In the genomic region with DNA sequence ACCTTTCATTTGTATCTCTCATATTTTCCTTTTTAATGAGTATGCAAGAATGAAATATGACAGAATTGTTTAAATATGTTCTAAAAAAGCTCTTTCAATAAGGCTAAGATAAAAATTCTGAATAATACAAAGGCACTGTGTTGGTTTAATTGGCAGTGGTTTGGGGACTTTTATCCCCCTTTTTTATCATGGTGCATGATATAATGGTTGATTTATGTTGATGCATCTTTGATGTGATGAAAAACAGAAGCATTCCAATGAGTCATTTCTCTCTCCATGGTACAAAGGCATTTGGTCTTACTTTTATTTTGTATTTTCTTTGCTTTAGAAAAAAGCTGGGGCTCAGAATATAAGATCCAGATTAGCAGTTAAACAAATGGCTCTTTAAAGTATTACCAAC, we compare ENCODE assay signal across 20 cellular contexts.
DNase-seq lines count a peak whose midpoint lies in the region; ATAC-seq, FAIRE-seq and TF ChIP-seq lines count a peak whose summit lies in the region.
"Had no signal": no experiment of that assay in that cellular context is flagged by ENCODE, and none has a peak within 500 bp of the region (broad histone marks: within the 10 kb centered on the region; RNA-seq: fewer than 3 reads in every experiment).

No MANE protein-coding gene starts in this region.

- H3K4me3 Mint-ChIP-seq in stimulated activated naive CD8-positive, alpha-beta T cell treated with anti-CD3 and anti-CD28 coated beads, Interleukin-15, amount 100 ng/mL, for 72 hours = no peak overlapping the region
- H3K4me3 Mint-ChIP-seq: activated CD8-positive, alpha-beta T cell treated with anti-CD3 and anti-CD28 coated beads, Interleukin-2, amount 10 ng/mL, durations not matched to agents 7 days and 5 days; activated naive CD8-positive, alpha-beta T cell; CD4-positive, CD25-positive, alpha-beta regulatory T cell; neural crest cell had no signal

- peak; percentile 28 for DNase-seq in ELR (ENCODE audit: low read depth)
- DNase-seq in fibroblast of peridontal ligament (ENCODE audit: extremely low read depth) = peak; percentile 46
- DNase-seq in urothelium cell line (ENCODE audit: low spot score) = peak; percentile 20
- DNase-seq in stimulated activated naive CD8-positive, alpha-beta T cell treated with anti-CD3 and anti-CD28 coated beads, Interleukin-15, amount 100 ng/mL, for 72 hours = no peak
- no peak for DNase-seq in NCI-H345 treated with DMSO at 0.1 percent for 48 hours (lab: John Stamatoyannopoulos, UW; ENCODE audit: unreplicated experiment)
- DNase-seq in SIG-M5 treated with dmso at 0.1 percent for 504 hours (lab: John Stamatoyannopoulos, UW; ENCODE audit: unreplicated experiment) = no peak
- DNase-seq: activated CD8-positive, alpha-beta T cell treated with anti-CD3 and anti-CD28 coated beads, Interleukin-2, amount 10 ng/mL, durations not matched to agents 7 days and 5 days; CD4-positive, CD25-positive, alpha-beta regulatory T cell; cerebellar nuclear complex; heart right ventricle; KBM-7; left cardiac atrium; NCI-H1436 treated with DMSO at 0.1 percent for 48 hours; right cardiac atrium; spleen; transverse colon had no signal

- no peak overlapping the region for H3K27ac Mint-ChIP-seq in stimulated activated naive CD8-positive, alpha-beta T cell treated with anti-CD3 and anti-CD28 coated beads, Interleukin-15, amount 100 ng/mL, for 72 hours
- H3K27ac Mint-ChIP-seq: activated CD8-positive, alpha-beta T cell treated with anti-CD3 and anti-CD28 coated beads, Interleukin-2, amount 10 ng/mL, durations not matched to agents 7 days and 5 days; activated naive CD8-positive, alpha-beta T cell; CD4-positive, CD25-positive, alpha-beta regulatory T cell had no signal

- no peaks in the 10 kb centered on the region for H3K4me1 Mint-ChIP-seq in stimulated activated naive CD8-positive, alpha-beta T cell treated with anti-CD3 and anti-CD28 coated beads, Interleukin-15, amount 100 ng/mL, for 72 hours
- H3K4me1 Mint-ChIP-seq: CD4-positive, CD25-positive, alpha-beta regulatory T cell had no signal

- peak; percentile 84 for ATAC-seq in SK-N-SH treated with all-trans-retinoic acid at 6 μM for 48 hours
- no peak for ATAC-seq in stimulated activated naive CD8-positive, alpha-beta T cell treated with anti-CD3 and anti-CD28 coated beads, Interleukin-15, amount 100 ng/mL, for 72 hours
- ATAC-seq: activated CD8-positive, alpha-beta T cell treated with anti-CD3 and anti-CD28 coated beads, Interleukin-2, amount 10 ng/mL, durations not matched to agents 7 days and 5 days; heart right ventricle; left cardiac atrium; right cardiac atrium had no signal

- H3K27me3 Mint-ChIP-seq in stimulated activated naive CD8-positive, alpha-beta T cell treated with anti-CD3 and anti-CD28 coated beads, Interleukin-15, amount 100 ng/mL, for 72 hours = no peaks in the 10 kb centered on the region
- H3K27me3 Mint-ChIP-seq: activated naive CD8-positive, alpha-beta T cell; CD4-positive, CD25-positive, alpha-beta regulatory T cell had no signal

- no peaks in the 10 kb centered on the region for H3K9me3 Mint-ChIP-seq in stimulated activated naive CD8-positive, alpha-beta T cell treated with anti-CD3 and anti-CD28 coated beads, Interleukin-15, amount 100 ng/mL, for 72 hours
- H3K9me3 Mint-ChIP-seq: neural crest cell had no signal

- FAIRE-seq in urothelium cell line (lab: Jason Lieb, UNC) = no peak
- FAIRE-seq: H54 had no signal

TF ChIP-seq in SK-N-SH treated with all-trans-retinoic acid at 6 μM for 48 hours, 23 proteins besides CTCF, POLR2A, EP300 and RAD21 (continues in another document):
- TF ChIP-seq ISL1 (CRISPR knock-in tag; IDR thresholded peaks at IDR 0.05) (peak; percentile 98), BACH2 (CRISPR knock-in tag; IDR thresholded peaks at IDR 0.05; ENCODE audit: borderline replicate concordance) (no peak), ZFP3 (CRISPR knock-in tag; IDR thresholded peaks at IDR 0.05) (no peak), RARB (CRISPR knock-in tag; IDR thresholded peaks at IDR 0.05) (peak; percentile 75; the same call in 1 of the 2 replicates), POU6F1 (CRISPR knock-in tag; IDR thresholded peaks at IDR 0.05; ENCODE audit: borderline replicate concordance, low read depth) (peak; percentile 74; the same call in 1 of the 2 replicates), ARNTL (CRISPR knock-in tag; IDR thresholded peaks at IDR 0.05; ENCODE audit: borderline replicate concordance, low read depth) (no peak), ZNF8 (CRISPR knock-in tag; IDR thresholded peaks at IDR 0.05) (no peak), ZC3H10 (CRISPR knock-in tag; IDR thresholded peaks at IDR 0.05) (peak; percentile 81; the same call in 1 of the 2 replicates), ZFP30 (CRISPR knock-in tag; IDR thresholded peaks at IDR 0.05) (no peak), TCF4 (CRISPR knock-in tag; IDR thresholded peaks at IDR 0.05; ENCODE audit: borderline replicate concordance) (no peak; the same call in 1 of the 2 replicates), CREB5 (CRISPR knock-in tag; IDR thresholded peaks at IDR 0.05; ENCODE audit: low read depth) (no peak; the same call in 1 of the 2 replicates), ESRRG (CRISPR knock-in tag; IDR thresholded peaks at IDR 0.05) (no peak), ZNF70 (CRISPR knock-in tag; IDR thresholded peaks at IDR 0.05) (no peak), TOX (CRISPR knock-in tag; IDR thresholded peaks at IDR 0.05; ENCODE audit: borderline replicate concordance) (peak; percentile 96), CSRNP3 (CRISPR knock-in tag; IDR thresholded peaks at IDR 0.05) (no peak), ZNF565 (CRISPR knock-in tag; conservative IDR thresholded peaks at IDR 0.05; ENCODE audit: low read depth) (no peak), GLIS3 (CRISPR knock-in tag; IDR thresholded peaks at IDR 0.05) (no peak), PPARA (CRISPR knock-in tag; IDR thresholded peaks at IDR 0.05; ENCODE audit: borderline replicate concordance) (no peak), CSDC2 (CRISPR knock-in tag; IDR thresholded peaks at IDR 0.05) (no peak), OSR1 (CRISPR knock-in tag; IDR thresholded peaks at IDR 0.05) (0 out of 2 replicates have a peak, but pooled peaks have one; percentile 10)

Comparison
In these comparisons a context has a peak if more than half of its experiments do, and no peak if none do; other contexts are left out.
1. DNase-seq: peak in ELR (single experiment), fibroblast of peridontal ligament (single experiment) and urothelium cell line (single experiment); none in stimulated activated naive CD8-positive, alpha-beta T cell treated with anti-CD3 and anti-CD28 coated beads, Interleukin-15, amount 100 ng/mL, for 72 hours (0 of 2), NCI-H345 treated with DMSO at 0.1 percent for 48 hours (single experiment) and SIG-M5 treated with dmso at 0.1 percent for 504 hours (single experiment).